Comparison of ENCODE assay signal across 22 cellular contexts in the genomic region with DNA sequence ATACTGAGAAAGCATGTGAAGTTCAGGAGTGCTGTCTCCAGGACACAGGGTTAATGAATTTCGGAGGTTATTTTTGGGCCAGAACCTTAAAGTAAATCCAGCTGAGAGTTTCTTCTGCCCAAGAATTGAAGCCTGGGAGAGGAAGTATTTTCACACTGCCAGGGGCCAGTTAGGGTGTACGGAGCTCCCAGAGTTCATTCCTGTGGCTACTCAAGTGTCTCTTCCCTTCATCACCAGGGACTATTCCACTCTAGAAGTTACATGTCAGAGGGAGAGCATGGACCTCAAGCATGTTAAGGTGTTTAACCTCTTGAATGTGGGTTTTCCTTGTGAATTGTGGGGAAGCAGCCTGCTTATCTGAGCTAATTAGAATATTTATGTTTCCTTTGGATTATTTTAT.
"Had no signal": no experiment of that assay in that cellular context is flagged by ENCODE, and none has a peak within 500 bp of the region (broad histone marks: within the 10 kb centered on the region; RNA-seq: fewer than 3 reads in every experiment).

No MANE protein-coding gene starts in this region.

- ATAC-seq: K562, PC-3, SK-N-SH treated with all-trans-retinoic acid at 6 μM for 48 hours had no signal

- H3K36me3 ChIP-seq: SJSA1 had no signal

- H3K4me3 ChIP-seq: K562, SJSA1 had no signal

- H3K27ac Mint-ChIP-seq: activated B cell treated with CpG ODN at 0.5 μM for 24 hours; activated CD4-positive, alpha-beta memory T cell treated with anti-CD3 and anti-CD28 coated beads, Interleukin-2, amount 10 ng/mL, durations not matched to agents 7 days and 5 days; activated CD4-positive, alpha-beta T cell treated with anti-CD3 and anti-CD28 coated beads, Interleukin-2, amount 10 ng/mL, durations not matched to agents 24 days and 14 days; activated naive CD8-positive, alpha-beta T cell treated with anti-CD3 and anti-CD28 coated beads for 36 hours; T-helper 1 cell treated with Interleukin-12 subunit alpha and Interleukin-12 subunit beta and Interleukin-4 antibody, amounts not matched to agents 30 μg/mL and 1 μg/mL, for 36 hours had no signal

- H3K4me1 ChIP-seq: SJSA1 had no signal

- H3K4me1 Mint-ChIP-seq: activated CD4-positive, alpha-beta T cell treated with anti-CD3 and anti-CD28 coated beads, Interleukin-2, amount 10 ng/mL, durations not matched to agents 24 days and 14 days had no signal

- H3K4me3 Mint-ChIP-seq: activated B cell treated with CpG ODN at 0.5 μM for 24 hours; activated CD4-positive, alpha-beta memory T cell treated with anti-CD3 and anti-CD28 coated beads, Interleukin-2, amount 10 ng/mL, durations not matched to agents 7 days and 5 days; activated CD4-positive, alpha-beta T cell treated with anti-CD3 and anti-CD28 coated beads, Interleukin-2, amount 10 ng/mL, durations not matched to agents 24 days and 14 days; activated naive CD8-positive, alpha-beta T cell treated with anti-CD3 and anti-CD28 coated beads for 36 hours; T-helper 1 cell treated with Interleukin-12 subunit alpha and Interleukin-12 subunit beta and Interleukin-4 antibody, amounts not matched to agents 30 μg/mL and 1 μg/mL, for 36 hours had no signal

- DNase-seq: activated B cell treated with CpG ODN at 0.5 μM for 24 hours; activated CD4-positive, alpha-beta memory T cell treated with anti-CD3 and anti-CD28 coated beads, Interleukin-2, amount 10 ng/mL, durations not matched to agents 7 days and 5 days; activated CD4-positive, alpha-beta T cell treated with anti-CD3 and anti-CD28 coated beads for 1 hour; activated CD4-positive, alpha-beta T cell treated with anti-CD3 and anti-CD28 coated beads, Interleukin-2, amount 10 ng/mL, durations not matched to agents 24 days and 14 days; activated naive CD8-positive, alpha-beta T cell treated with anti-CD3 and anti-CD28 coated beads for 36 hours; activated T-cell treated with anti-CD3 and anti-CD28 coated beads for 4 hours; anterior cingulate cortex; Karpas-422; MM.1S; NCI-H1105; NCI-H1436 treated with DMSO at 0.1 percent for 48 hours; NCI-H187; NCI-H2081; NCI-H510A treated with DMSO at 0.1 percent for 48 hours; NCI-H69; PC-3; SHP77; SW 1271 had no signal

- H3K27ac ChIP-seq: SJSA1 had no signal

- H3K27me3 Mint-ChIP-seq: activated B cell treated with CpG ODN at 0.5 μM for 24 hours; activated CD4-positive, alpha-beta memory T cell treated with anti-CD3 and anti-CD28 coated beads, Interleukin-2, amount 10 ng/mL, durations not matched to agents 7 days and 5 days; activated CD4-positive, alpha-beta T cell treated with anti-CD3 and anti-CD28 coated beads, Interleukin-2, amount 10 ng/mL, durations not matched to agents 24 days and 14 days; activated naive CD8-positive, alpha-beta T cell treated with anti-CD3 and anti-CD28 coated beads for 36 hours had no signal

- H3K27me3 ChIP-seq: SJSA1 had no signal
